Comparison of ENCODE assay signal across 1 cellular context in the genomic region with DNA sequence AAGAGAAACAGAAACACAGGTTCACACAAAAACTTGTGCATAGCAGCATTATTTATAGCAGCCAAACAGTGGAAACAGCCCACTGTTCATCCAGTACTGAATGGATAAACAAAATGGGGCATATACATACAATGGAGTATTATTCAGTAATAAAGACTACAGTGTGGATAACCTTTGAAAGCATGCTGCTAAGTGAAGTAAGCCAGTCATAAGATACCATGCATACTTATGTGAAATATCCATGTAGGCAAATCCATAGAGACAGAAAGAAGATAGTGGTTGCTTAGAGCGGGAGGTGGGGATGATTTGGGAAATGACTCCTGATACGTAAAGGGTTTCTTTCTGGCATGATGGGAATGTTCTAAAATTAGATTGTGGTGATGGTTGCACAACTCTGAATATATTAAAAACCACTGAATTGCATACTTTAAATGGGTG.
TF ChIP-seq lines count a peak whose summit lies in the region.

No MANE protein-coding gene starts in this region.

TF ChIP-seq in K562, 482 proteins besides CTCF, POLR2A, EP300 and RAD21 (continued from another document):
- TF ChIP-seq TBP (optimal IDR thresholded peaks at IDR 0.05; ENCODE audit: low read depth, low read length) (no peak), ZNF561 (CRISPR knock-in tag; conservative IDR thresholded peaks at IDR 0.05) (no peak), PKNOX1 (IDR thresholded peaks at IDR 0.05) (no peak), CEBPG (CRISPR knock-in tag; IDR thresholded peaks at IDR 0.05) (no peak), CEBPG (tag; conservative IDR thresholded peaks at IDR 0.05 in 1 of 2, IDR thresholded peaks at IDR 0.05 in 1 of 2) (peak in 1 of 2 experiments; percentile 18; a peak in 1 of 4 replicates), ARID3A (IDR thresholded peaks at IDR 0.05; ENCODE audit: borderline replicate concordance, low read depth, low read length) (no peak)
TF ChIP-seq in K562: peak in this region for 2.
